Comparison of ENCODE assay signal across 27 cellular contexts in genomic region chr3:76028816-76029215, GRCh38.
"Had no signal": no experiment of that assay in that cellular context is flagged by ENCODE, and none has a peak within 500 bp of the region (broad histone marks: within the 10 kb centered on the region; RNA-seq: fewer than 3 reads in every experiment).

No MANE protein-coding gene starts in this region.

- H3K27me3 ChIP-seq: neural progenitor cell, neutrophil, ovary, spleen, testis, thyroid gland, upper lobe of right lung had no signal

- H3K9ac ChIP-seq: neural progenitor cell had no signal

- H3K4me1 ChIP-seq: left ventricle myocardium inferior, neural progenitor cell, prostate gland, testis, thyroid gland, upper lobe of right lung had no signal

- H3K27ac ChIP-seq: left ventricle myocardium inferior, neural progenitor cell, neutrophil, ovary, prostate gland, spleen, testis, thyroid gland, upper lobe of right lung had no signal

- H3K4me2 ChIP-seq: neural progenitor cell had no signal

- H3K4me3 ChIP-seq: left ventricle myocardium inferior, lung, neural progenitor cell, ovary, prostate gland, spleen, testis, thyroid gland, upper lobe of right lung had no signal

- H3K36me3 ChIP-seq: left ventricle myocardium inferior, neural progenitor cell, neutrophil, ovary, prostate gland, spleen, thyroid gland, upper lobe of right lung had no signal

- H3K9me3 ChIP-seq: neutrophil, ovary, prostate gland, testis, thyroid gland had no signal

- DNase-seq: hypothalamus; immature natural killer cell; islet precursor cell; left ventricle myocardium inferior; mesendoderm; naive B cell; natural killer cell; nephron progenitor cell; ovary; posterior cingulate gyrus; retina; right cardiac atrium; small intestine; spleen; stimulated activated CD4-positive, alpha-beta T cell treated with anti-CD3 and anti-CD28 coated beads, Interleukin-4, amount 100 ng/mL, for 24 hours; stimulated activated CD8-positive, alpha-beta memory T cell treated with anti-CD3 and anti-CD28 coated beads, Interleukin-4, amount 100 ng/mL, for 48 hours; stimulated activated naive CD4-positive, alpha-beta T cell treated with Interleukin-2 at 50 U/mL for 16 hours; stimulated activated naive CD8-positive, alpha-beta T cell treated with anti-CD3 and anti-CD28 coated beads, Interleukin-15, amount 100 ng/mL, for 72 hours; substantia nigra; testis; thyroid gland; trophoblast cell; upper lobe of right lung had no signal

- H2AFZ ChIP-seq: neural progenitor cell had no signal
